Comparison of ENCODE assay signal across 9 cellular contexts in the genomic region with DNA sequence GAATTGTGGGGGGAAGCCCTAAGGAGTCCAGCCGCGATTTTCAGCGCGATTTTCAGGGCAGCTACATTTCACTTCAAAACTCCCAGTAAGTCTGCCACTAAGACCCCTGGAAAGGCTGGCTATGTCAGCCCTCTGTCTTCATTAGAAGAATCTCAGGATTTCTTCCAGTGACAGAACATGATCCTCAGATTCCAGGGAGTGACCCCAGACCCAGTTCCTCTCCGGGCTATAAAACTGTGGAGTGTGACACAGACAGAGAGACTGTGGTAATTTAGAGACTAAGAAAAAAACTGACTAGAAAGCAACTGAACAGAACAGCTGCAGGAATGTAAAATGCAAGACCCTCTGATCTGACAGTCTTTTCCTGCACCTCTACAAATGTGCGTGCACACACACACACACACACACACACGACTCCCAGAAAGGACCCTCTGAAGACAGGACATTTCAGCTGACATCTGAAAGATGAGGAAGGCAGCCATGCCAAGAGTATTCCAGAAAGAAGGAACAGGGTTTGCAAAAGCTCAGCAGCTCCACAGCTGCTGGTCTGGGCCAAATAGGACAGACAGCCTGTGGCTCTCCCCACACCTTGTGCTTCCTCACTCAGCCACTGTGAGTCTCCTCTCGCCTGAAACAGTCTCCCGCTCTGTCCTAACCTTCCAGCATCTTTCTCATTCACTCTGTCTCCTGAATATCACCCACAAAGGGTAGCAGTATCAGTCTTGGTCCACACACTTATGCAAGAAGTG.
A peak's percentile ranks its signal among the peaks of the same experiment; 100 is the strongest.
DNase-seq lines count a peak whose midpoint lies in the region; ATAC-seq, FAIRE-seq and TF ChIP-seq lines count a peak whose summit lies in the region.
"Had no signal": no experiment of that assay in that cellular context is flagged by ENCODE, and none has a peak within 500 bp of the region (broad histone marks: within the 10 kb centered on the region; RNA-seq: fewer than 3 reads in every experiment).

No MANE protein-coding gene starts in this region.

- no peaks in the 10 kb centered on the region for H3K36me3 Mint-ChIP-seq in activated T-helper 17 cell treated with anti-CD3 and anti-CD28 coated beads, Interleukin-2, amount 50 U/mL, for 72 hours (ENCODE audit: low read depth)

- H3K27me3 ChIP-seq in H7 (ENCODE audit: control insufficient read depth, insufficient read depth, low read length): no peaks in the 10 kb centered on the region

- H3K9me3 ChIP-seq in kidney (ENCODE audit: control insufficient read depth in 1 of 2, low read length in 2 of 2): no peaks in the 10 kb centered on the region

- H3K9ac ChIP-seq in kidney (ENCODE audit: low read length in 2 of 2): no peak overlapping the region

- H3K27ac ChIP-seq in kidney (ENCODE audit: low read depth in 2 of 2, low read length in 2 of 2): peak overlapping the region; percentile 32 to 86

- peak; percentile 23 for TF ChIP-seq CTCF in kidney (IDR thresholded peaks at IDR 0.05; ENCODE audit: borderline replicate concordance, extremely low read depth, insufficient read depth)

- no peak for FAIRE-seq in kidney (lab: Jason Lieb, UNC)

- no peak for ATAC-seq in activated T-helper 17 cell treated with anti-CD3 and anti-CD28 coated beads, Interleukin-2, amount 50 U/mL, for 72 hours (replicated peaks)
- ATAC-seq in GM19328 (IDR thresholded peaks at IDR 0.05; ENCODE audit: unreplicated experiment): no peak
- ATAC-seq in GM18519 (IDR thresholded peaks at IDR 0.05; ENCODE audit: low FRiP score, unreplicated experiment): no peak

- peak overlapping the region; percentile 54 for H3K4me3 Mint-ChIP-seq in activated T-helper 17 cell treated with anti-CD3 and anti-CD28 coated beads, Interleukin-2, amount 50 U/mL, for 72 hours

- peaks cover 5% of the 10 kb centered on the region for H3K27me3 Mint-ChIP-seq in activated T-helper 17 cell treated with anti-CD3 and anti-CD28 coated beads, Interleukin-2, amount 50 U/mL, for 72 hours

- peak overlapping the region; percentile 81 for H3K27ac Mint-ChIP-seq in activated T-helper 17 cell treated with anti-CD3 and anti-CD28 coated beads, Interleukin-2, amount 50 U/mL, for 72 hours

- H3K4me3 ChIP-seq in H7 (ENCODE audit: insufficient read depth, low read depth, low read length) (no peak overlapping the region), kidney (ENCODE audit: low read length in 2 of 2) (no peak overlapping the region)

- no peaks in the 10 kb centered on the region for H3K9me3 Mint-ChIP-seq in activated T-helper 17 cell treated with anti-CD3 and anti-CD28 coated beads, Interleukin-2, amount 50 U/mL, for 72 hours

- DNase-seq in Ammon's horn (ENCODE audit: low spot score) (peak; percentile 24), H7 (peak; percentile 28), kidney (no peak), activated gamma-delta T cell treated with Interleukin-2 at 50 U/mL for 16 hours (no peak), LoVo (ENCODE audit: low spot score) (no peak)
- DNase-seq: cortex of kidney had no signal

- intact Hi-C loops in kidney (cut with DNase I): no loop called here

- H3K4me1 ChIP-seq in kidney (ENCODE audit: control insufficient read depth in 1 of 2, insufficient read depth in 1 of 2, low read depth in 1 of 2, low read length in 2 of 2): peaks cover 14 to 22% of the 10 kb centered on the region in 2 donors

- peaks cover 40% of the 10 kb centered on the region for H3K4me1 Mint-ChIP-seq in activated T-helper 17 cell treated with anti-CD3 and anti-CD28 coated beads, Interleukin-2, amount 50 U/mL, for 72 hours

- no peaks in the 10 kb centered on the region for H3K36me3 ChIP-seq in H7 (replicated peaks; ENCODE audit: control insufficient read depth, insufficient read depth, low read length)
- H3K36me3 ChIP-seq in kidney (ENCODE audit: control insufficient read depth in 1 of 2, insufficient read depth in 2 of 2, low read length in 2 of 2): no peaks in the 10 kb centered on the region

Comparison
In these comparisons a context has a peak if more than half of its experiments do, and no peak if none do; other contexts are left out.
1. DNase-seq: peak in Ammon's horn (single experiment) and H7 (single experiment); none in kidney (single experiment), activated gamma-delta T cell treated with Interleukin-2 at 50 U/mL for 16 hours (single experiment) and LoVo (single experiment).